Comparison of ENCODE assay signal across 11 cellular contexts in the genomic region with DNA sequence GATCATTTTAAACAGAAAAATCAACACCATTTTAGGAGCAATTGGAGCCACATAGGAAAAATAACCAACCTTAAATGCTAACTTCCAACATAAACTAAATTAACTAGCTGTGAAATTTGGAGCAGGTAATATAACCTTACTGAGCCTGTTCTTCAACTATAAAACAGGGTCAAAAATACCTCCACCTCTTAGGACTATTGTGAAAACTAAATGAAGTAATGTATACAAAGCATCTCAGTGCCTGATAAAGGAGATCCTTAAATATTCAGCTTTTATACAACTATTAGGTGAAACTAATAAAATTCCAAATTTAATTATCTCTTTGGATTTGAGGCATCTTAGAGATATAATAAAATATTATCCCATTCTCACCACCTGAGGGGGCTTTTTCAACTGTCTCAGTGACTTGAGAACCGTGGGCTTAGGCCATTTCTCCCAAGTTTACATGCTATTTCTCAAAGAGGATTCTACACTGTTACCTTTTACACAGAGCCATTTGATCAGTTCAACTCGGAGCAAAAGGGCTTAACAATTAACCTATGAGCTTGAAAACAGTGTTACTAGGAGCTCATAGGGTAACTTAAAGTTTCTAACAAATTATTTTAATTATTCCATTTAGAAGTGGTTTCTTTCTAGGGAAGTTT.
DNase-seq lines count a peak whose midpoint lies in the region; ATAC-seq and TF ChIP-seq lines count a peak whose summit lies in the region.
"Had no signal": no experiment of that assay in that cellular context is flagged by ENCODE, and none has a peak within 500 bp of the region (broad histone marks: within the 10 kb centered on the region; RNA-seq: fewer than 3 reads in every experiment).

No MANE protein-coding gene starts in this region.

- TF ChIP-seq CTCF in SK-N-SH (IDR thresholded peaks at IDR 0.05) (peak; percentile 43), RWPE1 (conservative IDR thresholded peaks at IDR 0.05; ENCODE audit: low read depth) (no peak), fibroblast of villous mesenchyme (IDR thresholded peaks at IDR 0.05; ENCODE audit: insufficient read depth, low read depth, low read length) (peak; percentile 2)

- 64% methylated on average over 2 of the region's 2 CpGs for WGBS in SK-N-SH (ENCODE audit: low lambda C conversion rate)

- DNase-seq in SK-N-SH, result peak; percentile 17
- DNase-seq in RWPE1 (ENCODE audit: low spot score), result peak; percentile 5
- DNase-seq in fibroblast of villous mesenchyme (ENCODE audit: low read depth), result peak; percentile 24
- DNase-seq in ureter (ENCODE audit: low spot score), result no peak
- no peak for DNase-seq in NCI-H1417 treated with DMSO at 0.1 percent for 48 hours (lab: John Stamatoyannopoulos, UW)
- DNase-seq: activated effector memory CD4-positive, alpha-beta T cell treated with Interleukin-2 at 50 U/mL for 16 hours; NCI-H524 had no signal

- no peaks in the 10 kb centered on the region for H3K27me3 ChIP-seq in SK-N-SH (ENCODE audit: insufficient read depth)
- H3K27me3 ChIP-seq in subcutaneous abdominal adipose tissue (ENCODE audit: control insufficient read depth in 5 of 5, insufficient read depth in 4 of 5, low read length in 5 of 5), result no peaks in the 10 kb centered on the region

- H2AFZ ChIP-seq in SK-N-SH (ENCODE audit: low read depth), result no peak overlapping the region

- H3K9me2 ChIP-seq in SK-N-SH, result no peaks in the 10 kb centered on the region

- H3K4me3 ChIP-seq in SK-N-SH (ENCODE audit: low read depth in 2 of 2, low read length in 1 of 2) (peak overlapping the region in 1 of 2 experiments; percentile 42; a peak in 1 of 4 replicates), fibroblast of villous mesenchyme (ENCODE audit: low read depth, low read length) (peak overlapping the region; percentile 83), subcutaneous abdominal adipose tissue (ENCODE audit: low read depth in 1 of 5, low read length in 5 of 5) (peak overlapping the region; percentile 6 to 98 (median 88))
- H3K4me3 ChIP-seq: lung had no signal

- peak overlapping the region; percentile 85; the same call in 1 of the 2 replicates for H3K4me2 ChIP-seq in SK-N-SH

- no peak for TF ChIP-seq EP300 in SK-N-SH (IDR thresholded peaks at IDR 0.05; ENCODE audit: borderline replicate concordance in 1 of 2, low read depth in 1 of 2, low read length in 1 of 2)

- peaks cover 63% of the 10 kb centered on the region for H3K79me2 ChIP-seq in SK-N-SH (ENCODE audit: insufficient read depth)

- POLR2A ChIA-PET in SK-N-SH (lab: Yijun Ruan, JAX) (no interaction called here), RWPE1 (lab: Yijun Ruan, JAX; ENCODE audit: low non-redundant PET) (no interaction called here)

- no peak for ATAC-seq in SK-N-SH treated with all-trans-retinoic acid at 6 μM for 48 hours
- no peak for ATAC-seq in HG03025 (IDR thresholded peaks at IDR 0.05; ENCODE audit: low FRiP score, unreplicated experiment)

- H3K9ac ChIP-seq in SK-N-SH (no peak overlapping the region; the same call in 1 of the 2 replicates), subcutaneous abdominal adipose tissue (ENCODE audit: low read length in 5 of 5) (peak overlapping the region in 2 of 5 donors; percentile 8 to 36)

- H3K4me1 ChIP-seq in SK-N-SH (ENCODE audit: control insufficient read depth in 1 of 2, insufficient read depth in 2 of 2, low read depth in 1 of 2, low read length in 1 of 2) (peaks cover 7 to 9% of the 10 kb centered on the region in 2 experiments; a peak in 1 of 4 replicates), subcutaneous abdominal adipose tissue (ENCODE audit: control insufficient read depth in 5 of 5, insufficient read depth in 5 of 5, low read length in 5 of 5) (peaks cover 3 to 52% (median 46%) of the 10 kb centered on the region in 5 donors)

- H3K36me3 ChIP-seq in SK-N-SH (replicated peaks in 1 of 2; ENCODE audit: control insufficient read depth in 1 of 2, insufficient read depth in 2 of 2, low read length in 1 of 2) (no peaks in the 10 kb centered on the region), subcutaneous abdominal adipose tissue (ENCODE audit: control insufficient read depth in 5 of 5, insufficient read depth in 5 of 5, low read length in 5 of 5) (no peaks in the 10 kb centered on the region)

- H3F3A ChIP-seq in SK-N-SH (replicated peaks; ENCODE audit: insufficient read depth), result no peaks in the 10 kb centered on the region

- H4K20me1 ChIP-seq in SK-N-SH (ENCODE audit: insufficient read depth), result peaks cover 9% of the 10 kb centered on the region; the same call in 1 of the 2 replicates

- no peak for TF ChIP-seq RAD21 in SK-N-SH (IDR thresholded peaks at IDR 0.05; ENCODE audit: low read length)

- H3K27ac ChIP-seq in SK-N-SH (ENCODE audit: low read depth in 2 of 2, low read length in 1 of 2) (no peak overlapping the region), RWPE1 (no peak overlapping the region), subcutaneous abdominal adipose tissue (ENCODE audit: low read depth, low read length) (peak overlapping the region; percentile 34)

- H3K9me3 ChIP-seq in SK-N-SH, result no peaks in the 10 kb centered on the region
- no peaks in the 10 kb centered on the region for H3K9me3 ChIP-seq in subcutaneous abdominal adipose tissue (ENCODE audit: control insufficient read depth in 5 of 5, low read length in 5 of 5)

- CTCF ChIA-PET in SK-N-SH (lab: Yijun Ruan, JAX) (no interaction called here), RWPE1 (lab: Yijun Ruan, JAX) (no interaction called here)

TF ChIP-seq in SK-N-SH, 30 proteins besides CTCF, POLR2A, EP300 and RAD21 (continues in another document):
- TF ChIP-seq RXRA (IDR thresholded peaks at IDR 0.05; ENCODE audit: borderline replicate concordance, low read depth) (no peak), RFX5 (IDR thresholded peaks at IDR 0.05; ENCODE audit: low read length) (no peak), TEAD4 (IDR thresholded peaks at IDR 0.05; ENCODE audit: borderline replicate concordance, insufficient read depth) (no peak), JUND (IDR thresholded peaks at IDR 0.05) (no peak), FOSL2 (IDR thresholded peaks at IDR 0.05; ENCODE audit: borderline replicate concordance, low read depth) (no peak), SMC3 (IDR thresholded peaks at IDR 0.05; ENCODE audit: low read depth, low read length) (no peak)
- TF ChIP-seq, protein P1, sequence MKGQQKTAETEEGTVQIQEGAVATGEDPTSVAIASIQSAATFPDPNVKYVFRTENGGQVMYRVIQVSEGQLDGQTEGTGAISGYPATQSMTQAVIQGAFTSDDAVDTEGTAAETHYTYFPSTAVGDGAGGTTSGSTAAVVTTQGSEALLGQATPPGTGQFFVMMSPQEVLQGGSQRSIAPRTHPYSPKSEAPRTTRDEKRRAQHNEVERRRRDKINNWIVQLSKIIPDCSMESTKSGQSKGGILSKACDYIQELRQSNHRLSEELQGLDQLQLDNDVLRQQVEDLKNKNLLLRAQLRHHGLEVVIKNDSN (IDR thresholded peaks at IDR 0.05; ENCODE audit: borderline replicate concordance, low read depth), result no peak
- TF ChIP-seq, protein P2, sequence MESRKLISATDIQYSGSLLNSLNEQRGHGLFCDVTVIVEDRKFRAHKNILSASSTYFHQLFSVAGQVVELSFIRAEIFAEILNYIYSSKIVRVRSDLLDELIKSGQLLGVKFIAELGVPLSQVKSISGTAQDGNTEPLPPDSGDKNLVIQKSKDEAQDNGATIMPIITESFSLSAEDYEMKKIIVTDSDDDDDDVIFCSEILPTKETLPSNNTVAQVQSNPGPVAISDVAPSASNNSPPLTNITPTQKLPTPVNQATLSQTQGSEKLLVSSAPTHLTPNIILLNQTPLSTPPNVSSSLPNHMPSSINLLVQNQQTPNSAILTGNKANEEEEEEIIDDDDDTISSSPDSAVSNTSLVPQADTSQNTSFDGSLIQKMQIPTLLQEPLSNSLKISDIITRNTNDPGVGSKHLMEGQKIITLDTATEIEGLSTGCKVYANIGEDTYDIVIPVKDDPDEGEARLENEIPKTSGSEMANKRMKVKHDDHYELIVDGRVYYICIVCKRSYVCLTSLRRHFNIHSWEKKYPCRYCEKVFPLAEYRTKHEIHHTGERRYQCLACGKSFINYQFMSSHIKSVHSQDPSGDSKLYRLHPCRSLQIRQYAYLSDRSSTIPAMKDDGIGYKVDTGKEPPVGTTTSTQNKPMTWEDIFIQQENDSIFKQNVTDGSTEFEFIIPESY (IDR thresholded peaks at IDR 0.05; ENCODE audit: borderline replicate concordance, low read depth), result no peak

TF ChIP-seq in SK-N-SH treated with all-trans-retinoic acid at 6 μM for 48 hours, 23 proteins besides CTCF, POLR2A, EP300 and RAD21:
- no peak for TF ChIP-seq ZC3H10 (CRISPR knock-in tag; IDR thresholded peaks at IDR 0.05)
- TF ChIP-seq ZNF8 (CRISPR knock-in tag; IDR thresholded peaks at IDR 0.05), result no peak
- TF ChIP-seq OSR1 (CRISPR knock-in tag; IDR thresholded peaks at IDR 0.05), result no peak

Comparison
In these comparisons a context has a peak if more than half of its experiments do, and no peak if none do; other contexts are left out.
1. DNase-seq: peak in SK-N-SH (single experiment), RWPE1 (single experiment) and fibroblast of villous mesenchyme (single experiment); none in ureter (single experiment) and NCI-H1417 treated with DMSO at 0.1 percent for 48 hours (single experiment).